8 cellular contexts compared by ENCODE assay signal in genomic region chr13:78660130-78660857, GRCh38. TPM values are rescaled to one million over a fixed set of nuclear protein-coding genes. Genes with fewer than 3 reads are reported as not detected.
DNase-seq lines count a peak whose midpoint lies in the region; ATAC-seq and TF ChIP-seq lines count a peak whose summit lies in the region.

No MANE protein-coding gene starts in this region.

- no peak for TF ChIP-seq CTCF in endothelial cell (IDR thresholded peaks at IDR 0.05; ENCODE audit: unreplicated experiment)
- no peak for TF ChIP-seq CTCF in neutrophil (IDR thresholded peaks at IDR 0.05)
- no peak for TF ChIP-seq CTCF in Caco-2 (IDR thresholded peaks at IDR 0.05; ENCODE audit: insufficient read depth in 1 of 2, low read depth in 1 of 2, low read length in 1 of 2, severe bottlenecking in 1 of 2, unreplicated experiment in 1 of 2)

- POLR2A ChIA-PET in Caco-2 (lab: Charles Lee) = no interaction called here

- H3K4me3 ChIP-seq in SK-N-MC (peak overlapping the region; percentile 97), neutrophil (ENCODE audit: low read depth in 1 of 2, low read length in 1 of 2) (peak overlapping the region; percentile 74 to 83), Caco-2 (ENCODE audit: low read depth, low read length) (no peak overlapping the region)

- BruUV-seq in Caco-2 (replicated peaks; lab: Mats Ljungman, UMichigan) = no TSS peak

- peak overlapping the region; percentile 74 for H3K27ac Mint-ChIP-seq in endothelial cell (ENCODE audit: unreplicated experiment)
- H3K27ac Mint-ChIP-seq in Caco-2 (ENCODE audit: unreplicated experiment) = no peak overlapping the region

- peak overlapping the region; percentile 99 for H3K4me3 Mint-ChIP-seq in endothelial cell (ENCODE audit: unreplicated experiment)
- no peak overlapping the region for H3K4me3 Mint-ChIP-seq in Caco-2 (ENCODE audit: unreplicated experiment)

- H3K4me1 Mint-ChIP-seq in endothelial cell (ENCODE audit: unreplicated experiment) (peaks cover 53% of the 10 kb centered on the region), Caco-2 (ENCODE audit: low read depth, unreplicated experiment) (peaks cover 17% of the 10 kb centered on the region)

- intact Hi-C loops in Right ventricle myocardium inferior (cut with DNase I) = no loop called here
- intact Hi-C loops in cardiac septum (cut with DNase I) = no loop called here
- intact Hi-C loops in Caco-2 (cut with micrococcal nuclease; ENCODE audit: unreplicated experiment) = no loop called here

- H3K9me3 ChIP-seq in SK-N-MC (ENCODE audit: low read depth, low read length) (no peaks in the 10 kb centered on the region), neutrophil (no peaks in the 10 kb centered on the region), Caco-2 (no peaks in the 10 kb centered on the region)

- H3K27ac ChIP-seq in SK-N-MC (peak overlapping the region; percentile 100), neutrophil (no peak overlapping the region)

- H3K27me3 ChIP-seq in neutrophil = peaks cover 9% of the 10 kb centered on the region
- no peaks in the 10 kb centered on the region for H3K27me3 ChIP-seq in Caco-2 (replicated peaks; ENCODE audit: control insufficient read depth, insufficient read depth, low read length)

- H3K27me3 Mint-ChIP-seq in endothelial cell (ENCODE audit: unreplicated experiment) (no peaks in the 10 kb centered on the region), Caco-2 (ENCODE audit: insufficient read depth, unreplicated experiment) (no peaks in the 10 kb centered on the region)

- peaks cover 14% of the 10 kb centered on the region for H3K36me3 ChIP-seq in SK-N-MC (ENCODE audit: insufficient read depth, low read length)
- H3K36me3 ChIP-seq in neutrophil = peaks cover 3% of the 10 kb centered on the region
- no peaks in the 10 kb centered on the region for H3K36me3 ChIP-seq in Caco-2 (ENCODE audit: control insufficient read depth, insufficient read depth, low read length)

- CTCF ChIA-PET in Caco-2 (lab: Charles Lee) = no interaction called here

- ATAC-seq in Right ventricle myocardium inferior = peak; percentile 18

- no peaks in the 10 kb centered on the region for H3K36me3 Mint-ChIP-seq in endothelial cell (ENCODE audit: low read depth, unreplicated experiment)
- peaks cover 24% of the 10 kb centered on the region for H3K36me3 Mint-ChIP-seq in Caco-2 (ENCODE audit: insufficient read depth, unreplicated experiment)

- no peaks in the 10 kb centered on the region for H3K9me3 Mint-ChIP-seq in endothelial cell (ENCODE audit: unreplicated experiment)
- H3K9me3 Mint-ChIP-seq in Caco-2 (ENCODE audit: unreplicated experiment) = no peaks in the 10 kb centered on the region

- peaks cover 20 to 23% of the 10 kb centered on the region in 2 experiments for H3K4me1 ChIP-seq in neutrophil (ENCODE audit: control insufficient read depth in 1 of 2, insufficient read depth in 1 of 2, low read depth in 1 of 2, low read length in 1 of 2)
- H3K4me1 ChIP-seq in Caco-2 = peaks cover 8% of the 10 kb centered on the region

- DNase-seq in Right ventricle myocardium inferior (ENCODE audit: missing footprints) (peak; percentile 61), cardiac septum (ENCODE audit: low spot score) (no peak), SK-N-MC (ENCODE audit: low read depth, low spot score) (peak; percentile 44), endothelial cell (ENCODE audit: low spot score) (peak; percentile 25), NCI-H1417 (lab: John Stamatoyannopoulos, UW) (no peak), NCI-H2081 (lab: John Stamatoyannopoulos, UW) (no peak), Caco-2 (no peak)

- H3K9ac ChIP-seq in SK-N-MC (ENCODE audit: insufficient read length) = peak overlapping the region; percentile 97

RNA-seq across cellular contexts. Expression of gene OBI1, which starts 1.3 kb away (rescaled TPM):
- total RNA-seq in Right ventricle myocardium inferior = 9.7 TPM
- 9.7 TPM for total RNA-seq in cardiac septum
- 28.0 TPM for total RNA-seq in endothelial cell (ENCODE audit: unreplicated experiment)
- 17.9 and 19.9 TPM in 2 replicates for total RNA-seq in Caco-2 (2022)

RNA-seq across cellular contexts. Expression of gene POU4F1, which starts 56.9 kb away (rescaled TPM):
- not detected for total RNA-seq in Right ventricle myocardium inferior
- total RNA-seq in cardiac septum = 0.11 TPM
- 3.2 TPM for total RNA-seq in endothelial cell (ENCODE audit: unreplicated experiment)
- total RNA-seq in Caco-2 (2022) = 7.3 and 8.1 TPM in 2 replicates

Comparison
In these comparisons a context has a peak if more than half of its experiments do, and no peak if none do; other contexts are left out.
1. DNase-seq: peak in Right ventricle myocardium inferior (single experiment), SK-N-MC (single experiment) and endothelial cell (single experiment); none in cardiac septum (single experiment), NCI-H1417 (0 of 3), NCI-H2081 (0 of 2) and Caco-2 (0 of 2).